Comparison of ENCODE assay signal across 13 cellular contexts in the genomic region with DNA sequence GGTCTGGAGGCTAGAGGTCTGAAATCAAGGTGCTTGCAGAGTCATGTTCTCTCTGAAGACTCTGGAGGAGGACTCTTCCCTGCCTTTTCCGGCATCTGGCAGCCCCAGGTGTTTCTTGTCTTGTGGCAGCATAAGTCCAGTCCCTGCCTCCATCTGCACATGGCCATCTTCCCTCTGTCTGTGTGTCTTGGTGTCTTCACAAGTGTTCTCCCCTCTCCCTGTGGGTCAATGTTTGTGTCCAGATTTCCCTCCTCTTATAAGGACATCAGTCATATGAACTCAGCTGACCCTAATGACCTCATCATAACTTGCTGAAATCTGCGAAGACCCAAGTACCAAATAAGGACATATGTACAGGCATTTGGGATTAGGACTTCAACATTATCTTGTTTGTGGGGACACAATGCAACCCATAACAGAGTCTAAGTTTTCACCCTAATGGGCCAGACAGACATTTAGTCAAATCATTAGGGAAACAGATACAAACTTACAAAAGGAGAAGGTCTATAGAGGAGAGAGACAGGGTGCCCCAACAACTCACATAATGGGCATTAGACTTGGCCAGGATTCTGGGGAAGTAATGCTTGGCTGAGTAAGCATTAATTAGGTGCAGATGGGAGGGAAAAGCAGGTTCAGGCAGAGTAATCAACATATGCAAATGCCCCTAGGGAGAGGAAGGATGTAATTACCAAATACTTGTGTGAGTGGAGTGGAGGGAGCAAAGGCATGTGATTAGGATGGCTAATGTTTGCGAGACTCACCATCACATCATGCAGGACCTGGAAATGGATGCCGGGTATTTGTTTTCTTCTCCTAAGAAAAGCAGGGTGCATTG.
A peak's percentile ranks its signal among the peaks of the same experiment; 100 is the strongest.
DNase-seq lines count a peak whose midpoint lies in the region; ATAC-seq and TF ChIP-seq lines count a peak whose summit lies in the region.
"Had no signal": no experiment of that assay in that cellular context is flagged by ENCODE, and none has a peak within 500 bp of the region (broad histone marks: within the 10 kb centered on the region; RNA-seq: fewer than 3 reads in every experiment).

No MANE protein-coding gene starts in this region.

- H3K9me2 ChIP-seq in SK-N-SH, result no peaks in the 10 kb centered on the region

- H3K36me3 ChIP-seq in SK-N-SH (replicated peaks in 1 of 2; ENCODE audit: control insufficient read depth in 1 of 2, insufficient read depth in 2 of 2, low read length in 1 of 2), result no peaks in the 10 kb centered on the region

- TF ChIP-seq RAD21 in SK-N-SH (IDR thresholded peaks at IDR 0.05; ENCODE audit: low read length), result no peak

- DNase-seq in SK-N-SH, result no peak
- peak; percentile 31 for DNase-seq in NCI-H1694 treated with DMSO at 0.1 percent for 48 hours (lab: John Stamatoyannopoulos, UW)
- no peak for DNase-seq in epithelial cell of prostate (ENCODE audit: low read depth, low spot score)
- no peak for DNase-seq in osteocyte (ENCODE audit: extremely low spot score, unreplicated experiment)
- DNase-seq in NK-92 (lab: John Stamatoyannopoulos, UW; ENCODE audit: unreplicated experiment), result no peak
- DNase-seq: amniotic stem cell, dermis blood vessel endothelial cell, nucleus accumbens, SHP77 treated with DMSO at 0.1 percent for 48 hours had no signal

- peaks cover 0 to 14% of the 10 kb centered on the region in 2 experiments; a peak in 2 of 4 replicates for H3K4me1 ChIP-seq in SK-N-SH (ENCODE audit: control insufficient read depth in 1 of 2, insufficient read depth in 2 of 2, low read depth in 1 of 2, low read length in 1 of 2)

- 79% methylated on average over 4 of the region's 4 CpGs for WGBS in SK-N-SH (ENCODE audit: low lambda C conversion rate)

- CTCF ChIA-PET in SK-N-SH (lab: Yijun Ruan, JAX), result no interaction called here

- ATAC-seq in SK-N-SH treated with all-trans-retinoic acid at 6 μM for 48 hours (no peak), HG02571 (IDR thresholded peaks at IDR 0.05; ENCODE audit: unreplicated experiment) (no peak)
- ATAC-seq: K562 had no signal

- no peak overlapping the region for H3K9ac ChIP-seq in SK-N-SH

- no peaks in the 10 kb centered on the region for H4K20me1 ChIP-seq in SK-N-SH (ENCODE audit: insufficient read depth)

- H3K4me3 ChIP-seq in SK-N-SH (ENCODE audit: low read depth in 2 of 2, low read length in 1 of 2), result no peak overlapping the region
- no peak overlapping the region for H3K4me3 ChIP-seq in skin epidermis
- H3K4me3 ChIP-seq: K562 had no signal

- no peaks in the 10 kb centered on the region for H3K9me3 ChIP-seq in SK-N-SH

- H3K4me1 Mint-ChIP-seq in osteocyte (ENCODE audit: unreplicated experiment), result peaks cover 26% of the 10 kb centered on the region

- POLR2A ChIA-PET in SK-N-SH (lab: Yijun Ruan, JAX), result no interaction called here

- H3K36me3 Mint-ChIP-seq in osteocyte (ENCODE audit: unreplicated experiment), result no peaks in the 10 kb centered on the region

- H3K9me3 Mint-ChIP-seq in osteocyte (ENCODE audit: unreplicated experiment), result no peaks in the 10 kb centered on the region

- H3K27me3 ChIP-seq in SK-N-SH (ENCODE audit: insufficient read depth), result no peaks in the 10 kb centered on the region

- no peak overlapping the region for H3K27ac Mint-ChIP-seq in osteocyte (ENCODE audit: unreplicated experiment)

- H3K79me2 ChIP-seq in SK-N-SH (ENCODE audit: insufficient read depth), result no peaks in the 10 kb centered on the region

- peaks cover 4% of the 10 kb centered on the region for H3F3A ChIP-seq in SK-N-SH (replicated peaks; ENCODE audit: insufficient read depth)

- TF ChIP-seq CTCF in SK-N-SH (IDR thresholded peaks at IDR 0.05) (no peak), osteocyte (IDR thresholded peaks at IDR 0.05) (no peak)

- no peak overlapping the region for H3K4me3 Mint-ChIP-seq in osteocyte (ENCODE audit: unreplicated experiment)

- no peak overlapping the region for H3K4me2 ChIP-seq in SK-N-SH

- H3K27me3 Mint-ChIP-seq in osteocyte (ENCODE audit: unreplicated experiment), result no peaks in the 10 kb centered on the region

- H3K27ac ChIP-seq in SK-N-SH (ENCODE audit: low read depth in 2 of 2, low read length in 1 of 2) (no peak overlapping the region), epithelial cell of prostate (peak overlapping the region; percentile 55), skin epidermis (peak overlapping the region in 19 of 21 experiments; percentile 10 to 83 (median 63))

- H2AFZ ChIP-seq in SK-N-SH (ENCODE audit: low read depth), result no peak overlapping the region

- no peak for TF ChIP-seq EP300 in SK-N-SH (IDR thresholded peaks at IDR 0.05; ENCODE audit: borderline replicate concordance in 1 of 2, low read depth in 1 of 2, low read length in 1 of 2)

TF ChIP-seq in SK-N-SH, 30 proteins besides CTCF, POLR2A, EP300 and RAD21:
- TF ChIP-seq USF2 (IDR thresholded peaks at IDR 0.05; ENCODE audit: borderline replicate concordance, low read depth, low read length) (no peak), RCOR1 (IDR thresholded peaks at IDR 0.05; ENCODE audit: low read length) (peak; percentile 22; the same call in 1 of the 2 replicates), POLR2AphosphoS5 (IDR thresholded peaks at IDR 0.05; ENCODE audit: low read depth, low read length) (no peak)

TF ChIP-seq in SK-N-SH treated with all-trans-retinoic acid at 6 μM for 48 hours, 23 proteins besides CTCF, POLR2A, EP300 and RAD21 (continues in another document):
- TF ChIP-seq, protein P1, sequence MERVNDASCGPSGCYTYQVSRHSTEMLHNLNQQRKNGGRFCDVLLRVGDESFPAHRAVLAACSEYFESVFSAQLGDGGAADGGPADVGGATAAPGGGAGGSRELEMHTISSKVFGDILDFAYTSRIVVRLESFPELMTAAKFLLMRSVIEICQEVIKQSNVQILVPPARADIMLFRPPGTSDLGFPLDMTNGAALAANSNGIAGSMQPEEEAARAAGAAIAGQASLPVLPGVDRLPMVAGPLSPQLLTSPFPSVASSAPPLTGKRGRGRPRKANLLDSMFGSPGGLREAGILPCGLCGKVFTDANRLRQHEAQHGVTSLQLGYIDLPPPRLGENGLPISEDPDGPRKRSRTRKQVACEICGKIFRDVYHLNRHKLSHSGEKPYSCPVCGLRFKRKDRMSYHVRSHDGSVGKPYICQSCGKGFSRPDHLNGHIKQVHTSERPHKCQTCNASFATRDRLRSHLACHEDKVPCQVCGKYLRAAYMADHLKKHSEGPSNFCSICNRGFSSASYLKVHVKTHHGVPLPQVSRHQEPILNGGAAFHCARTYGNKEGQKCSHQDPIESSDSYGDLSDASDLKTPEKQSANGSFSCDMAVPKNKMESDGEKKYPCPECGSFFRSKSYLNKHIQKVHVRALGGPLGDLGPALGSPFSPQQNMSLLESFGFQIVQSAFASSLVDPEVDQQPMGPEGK (CRISPR knock-in tag; IDR thresholded peaks at IDR 0.05; ENCODE audit: borderline replicate concordance), result no peak
- TF ChIP-seq ISL1 (CRISPR knock-in tag; IDR thresholded peaks at IDR 0.05) (no peak), RARB (CRISPR knock-in tag; IDR thresholded peaks at IDR 0.05) (no peak), POU6F1 (CRISPR knock-in tag; IDR thresholded peaks at IDR 0.05; ENCODE audit: borderline replicate concordance, low read depth) (no peak), GLIS3 (CRISPR knock-in tag; IDR thresholded peaks at IDR 0.05) (no peak), ZNF8 (CRISPR knock-in tag; IDR thresholded peaks at IDR 0.05) (no peak), ARNTL (CRISPR knock-in tag; IDR thresholded peaks at IDR 0.05; ENCODE audit: borderline replicate concordance, low read depth) (no peak), ZNF565 (CRISPR knock-in tag; conservative IDR thresholded peaks at IDR 0.05; ENCODE audit: low read depth) (no peak), ZC3H10 (CRISPR knock-in tag; IDR thresholded peaks at IDR 0.05) (no peak), CSRNP3 (CRISPR knock-in tag; IDR thresholded peaks at IDR 0.05) (no peak)

Comparison
In these comparisons a context has a peak if more than half of its experiments do, and no peak if none do; other contexts are left out.
1. H3K27ac ChIP-seq: peak in epithelial cell of prostate (single experiment) and skin epidermis (19 of 21); none in SK-N-SH (0 of 2).